In genomic region chr3:37952564-37952963, GRCh38 we compare ENCODE assay signal across 31 cellular contexts. TPM values are rescaled to one million over a fixed set of nuclear protein-coding genes. Genes with fewer than 3 reads are reported as not detected.
DNase-seq lines count a peak whose midpoint lies in the region; ATAC-seq and TF ChIP-seq lines count a peak whose summit lies in the region.
"Had no signal": no experiment of that assay in that cellular context is flagged by ENCODE, and none has a peak within 500 bp of the region (broad histone marks: within the 10 kb centered on the region; RNA-seq: fewer than 3 reads in every experiment).

No MANE protein-coding gene starts in this region.

- DNase-seq in HCEC 1CT: peak; percentile 35
- DNase-seq in fibroblast of mammary gland (ENCODE audit: low read depth): peak; percentile 58
- DNase-seq in thoracic aorta (ENCODE audit: low spot score): no peak
- DNase-seq in DMS53 (lab: John Stamatoyannopoulos, UW): no peak
- no peak for DNase-seq in NCI-H146 treated with DMSO at 0.1 percent for 48 hours (lab: John Stamatoyannopoulos, UW; ENCODE audit: unreplicated experiment)
- DNase-seq in NCI-H82 (lab: John Stamatoyannopoulos, UW): no peak
- DNase-seq: activated CD4-positive, alpha-beta T cell treated with anti-CD3 and anti-CD28 coated beads, Interleukin-2, amount 50 U/mL, for 48 hours; activated T-cell treated with anti-CD3 and anti-CD28 coated beads, Interleukin-2, amount 50 U/mL, for 48 hours; dermis blood vessel endothelial cell; DMS153; GDM1; H9; hypothalamus; immature natural killer cell; Kasumi-1; mesendoderm; NCI-H1694; NCI-H446 treated with DMSO at 0.1 percent for 48 hours; NCI-H774; ovary; stimulated activated CD4-positive, alpha-beta T cell treated with anti-CD3 and anti-CD28 coated beads, Interleukin-2, amount 100 ng/mL, for 24 hours; stimulated activated CD8-positive, alpha-beta memory T cell treated with anti-CD3 and anti-CD28 coated beads, Interleukin-4, amount 100 ng/mL, for 48 hours; T-helper 17 cell; transverse colon had no signal

- H3K4me1 Mint-ChIP-seq in activated T-helper 17 cell treated with anti-CD3 and anti-CD28 coated beads, Interleukin-2, amount 50 U/mL, for 72 hours: peaks cover 9% of the 10 kb centered on the region

- H3K27ac Mint-ChIP-seq in activated T-helper 17 cell treated with anti-CD3 and anti-CD28 coated beads, Interleukin-2, amount 50 U/mL, for 72 hours: no peak overlapping the region
- H3K27ac Mint-ChIP-seq: immature natural killer cell, T-helper 17 cell had no signal

- no peak overlapping the region for H3K4me3 ChIP-seq in fibroblast of mammary gland (ENCODE audit: control insufficient read depth, low read depth, low read length)
- no peak overlapping the region for H3K4me3 ChIP-seq in thoracic aorta
- H3K4me3 ChIP-seq: BLaER1 treated with 17β-estradiol and CSF1 and Interleukin-3, amounts not matched to agents 10 nM and 100 nM; ovary; SK-N-MC; smooth muscle cell; transverse colon had no signal

- peaks cover 8% of the 10 kb centered on the region for H3K36me3 ChIP-seq in thoracic aorta
- H3K36me3 ChIP-seq: ovary had no signal

- H3K4me1 ChIP-seq in thoracic aorta (ENCODE audit: control insufficient read depth in 1 of 2, low read depth in 2 of 2): peaks cover 37 to 55% of the 10 kb centered on the region in 2 donors

- peak overlapping the region in 1 of 2 donors; percentile 54 for H3K27ac ChIP-seq in thoracic aorta
- H3K27ac ChIP-seq: BLaER1 treated with 17β-estradiol and CSF1 and Interleukin-3, amounts not matched to agents 10 nM and 100 nM; ovary; SK-N-MC had no signal

- H3K9me3 Mint-ChIP-seq in activated T-helper 17 cell treated with anti-CD3 and anti-CD28 coated beads, Interleukin-2, amount 50 U/mL, for 72 hours: no peaks in the 10 kb centered on the region
- H3K9me3 Mint-ChIP-seq: central memory CD8-positive, alpha-beta T cell; H9; immature natural killer cell; neural crest cell had no signal

- no peaks in the 10 kb centered on the region for H3K36me3 Mint-ChIP-seq in activated T-helper 17 cell treated with anti-CD3 and anti-CD28 coated beads, Interleukin-2, amount 50 U/mL, for 72 hours (ENCODE audit: low read depth)
- H3K36me3 Mint-ChIP-seq: immature natural killer cell had no signal

- H3K9me3 ChIP-seq in thoracic aorta: no peaks in the 10 kb centered on the region
- H3K9me3 ChIP-seq: ovary, transverse colon had no signal

- H3K27me3 ChIP-seq in thoracic aorta (replicated peaks; ENCODE audit: insufficient read depth): no peaks in the 10 kb centered on the region
- H3K27me3 ChIP-seq: BLaER1 treated with 17β-estradiol and CSF1 and Interleukin-3, amounts not matched to agents 10 nM and 100 nM; ovary; transverse colon had no signal

- peak; percentile 49 for ATAC-seq in activated T-helper 17 cell treated with anti-CD3 and anti-CD28 coated beads, Interleukin-2, amount 50 U/mL, for 72 hours (replicated peaks)
- peak; percentile 13 for ATAC-seq in thoracic aorta (ENCODE audit: insufficient number of reproducible peaks, low FRiP score, low read depth)
- ATAC-seq: left lobe of liver, T-helper 17 cell had no signal

- no peak overlapping the region for H3K4me3 Mint-ChIP-seq in activated T-helper 17 cell treated with anti-CD3 and anti-CD28 coated beads, Interleukin-2, amount 50 U/mL, for 72 hours
- H3K4me3 Mint-ChIP-seq: central memory CD8-positive, alpha-beta T cell; H9; immature natural killer cell; neural crest cell had no signal

- TF ChIP-seq CTCF in fibroblast of mammary gland (conservative IDR thresholded peaks at IDR 0.05; ENCODE audit: control insufficient read depth, insufficient read depth, low read depth, low read length): no peak
- TF ChIP-seq CTCF in thoracic aorta (IDR thresholded peaks at IDR 0.05): no peak

- H3K27me3 Mint-ChIP-seq in activated T-helper 17 cell treated with anti-CD3 and anti-CD28 coated beads, Interleukin-2, amount 50 U/mL, for 72 hours: no peaks in the 10 kb centered on the region
- H3K27me3 Mint-ChIP-seq: central memory CD8-positive, alpha-beta T cell; T-helper 17 cell had no signal

RNA-seq across cellular contexts. Expression of gene VILL, which starts 38.0 kb away (rescaled TPM):
- 10 to 100 TPM; 12.7 to 13.4 TPM for total RNA-seq in activated T-helper 17 cell treated with anti-CD3 and anti-CD28 coated beads, Interleukin-2, amount 50 U/mL, for 72 hours
- 10 to 100 TPM; 11.5 to 13.7 TPM for total RNA-seq in thoracic aorta

Comparison
In these comparisons a context has a peak if more than half of its experiments do, and no peak if none do; other contexts are left out.
1. DNase-seq: peak in HCEC 1CT (single experiment) and fibroblast of mammary gland (single experiment); none in thoracic aorta (single experiment), DMS53 (single experiment), NCI-H146 treated with DMSO at 0.1 percent for 48 hours (single experiment) and NCI-H82 (single experiment).